28 cellular contexts compared by ENCODE assay signal in genomic region chr22:35482974-35483373, GRCh38. TPM values are rescaled to one million over a fixed set of nuclear protein-coding genes. Genes with fewer than 3 reads are reported as not detected.
"Had no signal": no experiment of that assay in that cellular context is flagged by ENCODE, and none has a peak within 500 bp of the region (broad histone marks: within the 10 kb centered on the region; RNA-seq: fewer than 3 reads in every experiment).

No MANE protein-coding gene starts in this region.

- H3K27me3 ChIP-seq: pancreas, right atrium auricular region, right lobe of liver, sigmoid colon, thyroid gland, upper lobe of left lung, vagina had no signal

- H3K36me3 ChIP-seq: neutrophil, pancreas, prostate gland, right atrium auricular region, right lobe of liver, sigmoid colon, stomach, thoracic aorta, thyroid gland, tibial nerve, upper lobe of left lung, vagina had no signal

- H3K4me3 Mint-ChIP-seq: natural killer cell treated with Interleukin-12 subunit alpha and Interleukin-12 subunit beta and Interleukin-15 and Interleukin-18, amount 100 ng/mL, for 72 hours; nephron progenitor cell; neural crest cell; stimulated activated effector memory CD8-positive, alpha-beta T cell treated with anti-CD3 and anti-CD28 coated beads, Interleukin-12 subunit alpha, Interleukin-12 subunit beta, amount 100 ng/mL, for 72 hours; stimulated activated naive B cell treated with anti-CD40 and anti-IgM and Interleukin-4, amounts not matched to agents 10 μg/mL and 1 μg/mL and 100 μg/mL, for 72 hours; stimulated activated naive CD8-positive, alpha-beta T cell treated with anti-CD3 and anti-CD28 coated beads, Interleukin-15, Interleukin-2, amounts not matched to agents 100 ng/mL and 50 ng/mL, for 24 hours had no signal

- H3K27ac Mint-ChIP-seq: natural killer cell treated with Interleukin-12 subunit alpha and Interleukin-12 subunit beta and Interleukin-15 and Interleukin-18, amount 100 ng/mL, for 72 hours; nephron progenitor cell; stimulated activated effector memory CD8-positive, alpha-beta T cell treated with anti-CD3 and anti-CD28 coated beads, Interleukin-12 subunit alpha, Interleukin-12 subunit beta, amount 100 ng/mL, for 72 hours; stimulated activated naive B cell treated with anti-CD40 and anti-IgM and Interleukin-4, amounts not matched to agents 10 μg/mL and 1 μg/mL and 100 μg/mL, for 72 hours; stimulated activated naive CD8-positive, alpha-beta T cell treated with anti-CD3 and anti-CD28 coated beads, Interleukin-15, Interleukin-2, amounts not matched to agents 100 ng/mL and 50 ng/mL, for 24 hours had no signal

- DNase-seq: nephron progenitor cell; nucleus accumbens; retina; right lobe of liver; sigmoid colon; small intestine; stimulated activated CD4-positive, alpha-beta T cell treated with anti-CD3 and anti-CD28 coated beads, Interleukin-15, amount 100 ng/mL, for 24 hours; stimulated activated CD4-positive, alpha-beta T cell treated with anti-CD3 and anti-CD28 coated beads, Interleukin-2, amount 100 ng/mL, for 24 hours; stimulated activated CD4-positive, alpha-beta T cell treated with anti-CD3 and anti-CD28 coated beads, Interleukin-2, amount 100 ng/mL, for 48 hours; stimulated activated CD4-positive, alpha-beta T cell treated with anti-CD3 and anti-CD28 coated beads, Interleukin-4, amount 100 ng/mL, for 24 hours; stimulated activated naive B cell treated with anti-CD40 and anti-IgM and Interleukin-4, amounts not matched to agents 10 μg/mL and 1 μg/mL and 100 μg/mL, for 72 hours; stimulated activated naive CD4-positive, alpha-beta T cell treated with Interleukin-2 at 50 U/mL for 16 hours; stomach; thyroid gland; upper lobe of left lung had no signal

- H3K36me3 Mint-ChIP-seq: natural killer cell treated with Interleukin-12 subunit alpha and Interleukin-12 subunit beta and Interleukin-15 and Interleukin-18, amount 100 ng/mL, for 72 hours; stimulated activated effector memory CD8-positive, alpha-beta T cell treated with anti-CD3 and anti-CD28 coated beads, Interleukin-12 subunit alpha, Interleukin-12 subunit beta, amount 100 ng/mL, for 72 hours had no signal

- H3K27ac ChIP-seq: neutrophil, pancreas, prostate gland, right atrium auricular region, right lobe of liver, stomach, thoracic aorta, thyroid gland, tibial nerve, upper lobe of left lung, vagina had no signal

- H3K9me3 ChIP-seq: neutrophil, pancreas, prostate gland, right atrium auricular region, right lobe of liver, sigmoid colon, stomach, thoracic aorta, thyroid gland, tibial nerve, upper lobe of left lung, vagina had no signal

- H3K4me1 ChIP-seq: pancreas, right lobe of liver had no signal

- H3K9me3 Mint-ChIP-seq: natural killer cell treated with Interleukin-12 subunit alpha and Interleukin-12 subunit beta and Interleukin-15 and Interleukin-18, amount 100 ng/mL, for 72 hours; neural crest cell; stimulated activated effector memory CD8-positive, alpha-beta T cell treated with anti-CD3 and anti-CD28 coated beads, Interleukin-12 subunit alpha, Interleukin-12 subunit beta, amount 100 ng/mL, for 72 hours; stimulated activated naive B cell treated with anti-CD40 and anti-IgM and Interleukin-4, amounts not matched to agents 10 μg/mL and 1 μg/mL and 100 μg/mL, for 72 hours; stimulated activated naive CD8-positive, alpha-beta T cell treated with anti-CD3 and anti-CD28 coated beads, Interleukin-15, Interleukin-2, amounts not matched to agents 100 ng/mL and 50 ng/mL, for 24 hours had no signal

- H3K4me3 ChIP-seq: pancreas, prostate gland, right atrium auricular region, right lobe of liver, sigmoid colon, stomach, thoracic aorta, thyroid gland, tibial nerve, upper lobe of left lung, vagina had no signal

RNA-seq across cellular contexts. Expression of gene RASD2, which starts 57.7 kb away (rescaled TPM):
- total RNA-seq: neural crest cell, osteocyte, pulmonary artery endothelial cell had no signal
